ENCODE assay signal across 23 cellular contexts in the genomic region with DNA sequence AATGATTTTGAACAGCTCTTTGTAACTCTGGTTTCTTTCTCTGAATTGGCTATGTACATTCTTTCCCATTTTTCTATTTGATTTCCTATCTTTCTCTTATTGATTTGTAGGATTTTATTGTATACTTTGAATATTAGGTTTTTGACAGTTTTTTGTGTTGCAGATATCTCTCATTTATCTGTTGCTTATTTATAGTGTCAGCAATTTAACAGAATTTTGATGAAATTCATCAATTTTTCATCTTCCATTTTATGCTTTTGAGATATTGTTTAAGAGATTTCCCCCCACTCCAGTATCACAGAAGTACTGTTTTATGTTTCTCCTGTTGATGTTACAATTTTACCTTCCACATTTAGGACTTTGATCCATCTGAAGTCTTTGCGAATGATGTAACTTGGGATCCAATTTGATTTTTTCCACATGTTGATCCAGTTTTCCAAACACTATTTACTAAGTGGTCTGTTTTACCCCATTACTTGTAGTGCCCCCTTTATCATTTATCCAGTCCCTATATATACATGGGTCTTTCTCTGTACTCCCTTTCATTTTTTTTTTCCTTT. TPM values are rescaled to one million over a fixed set of nuclear protein-coding genes. Genes with fewer than 3 reads are reported as not detected.
DNase-seq lines count a peak whose midpoint lies in the region; ATAC-seq, FAIRE-seq and TF ChIP-seq lines count a peak whose summit lies in the region.
"Had no signal": no experiment of that assay in that cellular context is flagged by ENCODE, and none has a peak within 500 bp of the region (broad histone marks: within the 10 kb centered on the region; RNA-seq: fewer than 3 reads in every experiment).

No MANE protein-coding gene starts in this region.

- H3K4me2 ChIP-seq in IMR-90 (ENCODE audit: low read depth, low read length), result no peak overlapping the region
- no peak overlapping the region for H3K4me2 ChIP-seq in K562 (ENCODE audit: insufficient read depth, low read length)
- H3K4me2 ChIP-seq: A549; BLaER1 treated with 17β-estradiol and CSF1 and Interleukin-3, amounts not matched to agents 10 nM and 100 nM had no signal

- H3K79me1 ChIP-seq in IMR-90 (ENCODE audit: low read depth in 1 of 2, low read length in 2 of 2), result no peaks in the 10 kb centered on the region

- no peak overlapping the region for H3K4ac ChIP-seq in IMR-90 (ENCODE audit: low read depth, low read length)

- no peak overlapping the region for H2BK120ac ChIP-seq in IMR-90 (ENCODE audit: low read depth, low read length)

- H3K4me3 Mint-ChIP-seq in T-helper 2 cell treated with Interferon-gamma antibody and Interleukin-4, amounts not matched to agents 5 μg/mL and 100 μg/mL, for 36 hours, result no peak overlapping the region
- no peak overlapping the region for H3K4me3 Mint-ChIP-seq in stimulated activated naive B cell treated with anti-CD40 and anti-IgM and Interleukin-4, amounts not matched to agents 10 μg/mL and 1 μg/mL and 100 μg/mL, for 72 hours
- H3K4me3 Mint-ChIP-seq: B cell; CD4-positive, alpha-beta T cell; CD8-positive, alpha-beta T cell had no signal

- no peak overlapping the region for H3K56ac ChIP-seq in IMR-90 (ENCODE audit: extremely low read depth, insufficient read depth, low read length)

- in situ Hi-C loops in IMR-90 (cut with MboI; ENCODE audit: low sequenced_read_pairs), result no loop called here
- in situ Hi-C loops in K562 (cut with MboI), result no loop called here

- CTCF ChIA-PET in IMR-90 (lab: Yijun Ruan, JAX), result no interaction called here
- CTCF ChIA-PET in K562 (lab: Yijun Ruan, JAX; ENCODE audit: low intra/inter-chr PET ratio), result no interaction called here

- peaks cover 3% of the 10 kb centered on the region for H3K36me3 Mint-ChIP-seq in T-helper 2 cell treated with Interferon-gamma antibody and Interleukin-4, amounts not matched to agents 5 μg/mL and 100 μg/mL, for 36 hours (ENCODE audit: low read depth)
- peaks cover 0 to 2% of the 10 kb centered on the region in 2 donors for H3K36me3 Mint-ChIP-seq in stimulated activated naive B cell treated with anti-CD40 and anti-IgM and Interleukin-4, amounts not matched to agents 10 μg/mL and 1 μg/mL and 100 μg/mL, for 72 hours

- H3K9me3 ChIP-seq in IMR-90 (ENCODE audit: control insufficient read depth, insufficient read depth, low read length) (no peaks in the 10 kb centered on the region), K562 (replicated peaks; ENCODE audit: control insufficient read depth, insufficient read depth, low read depth, low read length) (no peaks in the 10 kb centered on the region)
- H3K9me3 ChIP-seq: Caco-2 had no signal

- no peak overlapping the region for H4K91ac ChIP-seq in IMR-90 (ENCODE audit: insufficient read depth, low read depth, low read length)

- TF ChIP-seq EP300 in K562 (IDR thresholded peaks at IDR 0.05; ENCODE audit: low read length), result no peak

- H3K27ac ChIP-seq in IMR-90 (ENCODE audit: insufficient read depth, low read length), result no peak overlapping the region
- H3K27ac ChIP-seq in K562 (ENCODE audit: extremely low read depth, low read depth, low read length), result no peak overlapping the region
- H3K27ac ChIP-seq: 22Rv1; A549; BLaER1 treated with 17β-estradiol and CSF1 and Interleukin-3, amounts not matched to agents 10 nM and 100 nM; C4-2B had no signal

- intact Hi-C loops in IMR-90 (cut with micrococcal nuclease), result no loop called here
- intact Hi-C loops in K562 (cut with micrococcal nuclease), result no loop called here

- H2AK9ac ChIP-seq in IMR-90 (replicated peaks; ENCODE audit: low read depth, low read length, poor library complexity), result no peak overlapping the region

- no peak overlapping the region for H4K5ac ChIP-seq in IMR-90 (ENCODE audit: low read depth, low read length)

- H2AFZ ChIP-seq in IMR-90 (replicated peaks; ENCODE audit: low read length, poor library complexity), result no peak overlapping the region
- no peak overlapping the region for H2AFZ ChIP-seq in K562 (ENCODE audit: low read depth, low read length)

- no peak overlapping the region for H3K23ac ChIP-seq in IMR-90 (ENCODE audit: low read depth, low read length)

- no peak overlapping the region for H3K18ac ChIP-seq in IMR-90 (ENCODE audit: low read depth, low read length)

- BruUV-seq in IMR-90 (replicated peaks; lab: Mats Ljungman, UMichigan) (no TSS peak), K562 (replicated peaks; lab: Mats Ljungman, UMichigan) (no TSS peak)

- H3K4me3 ChIP-seq in IMR-90 (ENCODE audit: insufficient read depth, low read depth, low read length) (no peak overlapping the region), K562 (no peak overlapping the region)
- H3K4me3 ChIP-seq: A549; BLaER1 treated with 17β-estradiol and CSF1 and Interleukin-3, amounts not matched to agents 10 nM and 100 nM had no signal

- H4K8ac ChIP-seq in IMR-90 (ENCODE audit: low read depth in 2 of 2, low read length in 2 of 2), result no peak overlapping the region

- H3K9me1 ChIP-seq in IMR-90 (ENCODE audit: insufficient read depth, low read length) (peaks cover 9% of the 10 kb centered on the region; the same call in 1 of the 2 replicates), K562 (ENCODE audit: control insufficient read depth, insufficient read depth, low read length) (peaks cover 3% of the 10 kb centered on the region)

- 100% methylated on average over 1 of the region's 1 CpG; no CpG with 5 or more reads in 1 of the 2 experiments for WGBS in IMR-90 (ENCODE audit: extremely low coverage in 2 of 2, insufficient read length in 1 of 2), 2 experiments
- WGBS in K562 (ENCODE audit: insufficient coverage, low coverage, missing lambda C conversion rate), result 100% methylated on average over 1 of the region's 1 CpG

- no peak for TF ChIP-seq CTCF in IMR-90 (conservative IDR thresholded peaks at IDR 0.05; ENCODE audit: low read depth, low read length)
- no peak for TF ChIP-seq CTCF in K562 (IDR thresholded peaks at IDR 0.05 in 2 of 3, conservative IDR thresholded peaks at IDR 0.05 in 1 of 3; ENCODE audit: insufficient read depth in 2 of 3, low read depth in 1 of 3, low read length in 3 of 3)

- H3K4me1 ChIP-seq in IMR-90 (ENCODE audit: control insufficient read depth, insufficient read depth, low read length), result no peaks in the 10 kb centered on the region
- H3K4me1 ChIP-seq in K562 (replicated peaks in 1 of 2; ENCODE audit: control insufficient read depth in 2 of 2, insufficient read depth in 2 of 2, low read length in 2 of 2), result no peaks in the 10 kb centered on the region
- H3K4me1 ChIP-seq: A549; BLaER1 treated with 17β-estradiol and CSF1 and Interleukin-3, amounts not matched to agents 10 nM and 100 nM; Caco-2 had no signal

- no peak overlapping the region for H2BK15ac ChIP-seq in IMR-90 (ENCODE audit: low read depth, low read length)

- no peak for FAIRE-seq in K562 (lab: Jason Lieb, UNC)
- FAIRE-seq: A549, D721Med, G401.6, GM12891, GM19239 had no signal

- no peaks in the 10 kb centered on the region for H3K79me2 ChIP-seq in K562 (ENCODE audit: control insufficient read depth, insufficient read depth, low read length)

- peaks cover 4% of the 10 kb centered on the region; the same call in 1 of the 2 replicates for H3K36me3 ChIP-seq in IMR-90 (ENCODE audit: control insufficient read depth, insufficient read depth, low read length)
- H3K36me3 ChIP-seq in K562 (ENCODE audit: control insufficient read depth, insufficient read depth, low read length), result peaks cover 73% of the 10 kb centered on the region

- no peaks in the 10 kb centered on the region for H3K9me3 Mint-ChIP-seq in T-helper 2 cell treated with Interferon-gamma antibody and Interleukin-4, amounts not matched to agents 5 μg/mL and 100 μg/mL, for 36 hours
- H3K9me3 Mint-ChIP-seq in stimulated activated naive B cell treated with anti-CD40 and anti-IgM and Interleukin-4, amounts not matched to agents 10 μg/mL and 1 μg/mL and 100 μg/mL, for 72 hours, result peaks cover 0 to 3% of the 10 kb centered on the region in 2 donors
- H3K9me3 Mint-ChIP-seq: CD4-positive, alpha-beta T cell; CD8-positive, alpha-beta T cell had no signal

- no peaks in the 10 kb centered on the region for H3K27me3 Mint-ChIP-seq in T-helper 2 cell treated with Interferon-gamma antibody and Interleukin-4, amounts not matched to agents 5 μg/mL and 100 μg/mL, for 36 hours (ENCODE audit: low read depth)
- H3K27me3 Mint-ChIP-seq in stimulated activated naive B cell treated with anti-CD40 and anti-IgM and Interleukin-4, amounts not matched to agents 10 μg/mL and 1 μg/mL and 100 μg/mL, for 72 hours, result no peaks in the 10 kb centered on the region
- H3K27me3 Mint-ChIP-seq: B cell; CD4-positive, alpha-beta T cell had no signal

- H3K9ac ChIP-seq in IMR-90 (ENCODE audit: low read depth, low read length) (no peak overlapping the region), K562 (ENCODE audit: insufficient read depth in 1 of 2, low read depth in 2 of 2, low read length in 2 of 2) (no peak overlapping the region)
- H3K9ac ChIP-seq: BLaER1 treated with 17β-estradiol and CSF1 and Interleukin-3, amounts not matched to agents 10 nM and 100 nM had no signal

- no peak overlapping the region for H2AK5ac ChIP-seq in IMR-90 (ENCODE audit: low read depth, low read length)

- TF ChIP-seq POLR2A in IMR-90 (IDR thresholded peaks at IDR 0.05; ENCODE audit: low read depth, low read length) (no peak), K562 (conservative IDR thresholded peaks at IDR 0.05) (no peak)

- TF ChIP-seq RAD21 in IMR-90 (IDR thresholded peaks at IDR 0.05; ENCODE audit: low read length) (no peak), K562 (CRISPR knock-in tag; conservative IDR thresholded peaks at IDR 0.05 in 1 of 2, IDR thresholded peaks at IDR 0.05 in 1 of 2) (no peak)

- H2BK5ac ChIP-seq in IMR-90 (ENCODE audit: low read depth, low read length, poor library complexity, severe bottlenecking), result no peak overlapping the region

- POLR2A ChIA-PET in IMR-90 (lab: Charles Lee; ENCODE audit: unreplicated experiment) (no interaction called here), K562 (lab: Yijun Ruan, JAX) (no interaction called here)

- no peak overlapping the region for H2BK20ac ChIP-seq in IMR-90 (ENCODE audit: low read depth, low read length)

- ATAC-seq in IMR-90 (ENCODE audit: low read depth) (no peak), K562 (no peak)
- no peak for ATAC-seq in stimulated activated naive B cell treated with anti-CD40 and anti-IgM and Interleukin-4, amounts not matched to agents 10 μg/mL and 1 μg/mL and 100 μg/mL, for 72 hours (replicated peaks)
- ATAC-seq: A549; CD8-positive, alpha-beta T cell had no signal

- H4K20me1 ChIP-seq in IMR-90 (ENCODE audit: insufficient read depth, low read length) (no peaks in the 10 kb centered on the region), K562 (replicated peaks; ENCODE audit: control insufficient read depth, insufficient read depth, low read length) (no peaks in the 10 kb centered on the region)
- H4K20me1 ChIP-seq: BLaER1 treated with 17β-estradiol and CSF1 and Interleukin-3, amounts not matched to agents 10 nM and 100 nM had no signal

- no peaks in the 10 kb centered on the region for H3K27me3 ChIP-seq in IMR-90 (ENCODE audit: control insufficient read depth, insufficient read depth, low read length)
- no peaks in the 10 kb centered on the region for H3K27me3 ChIP-seq in K562 (ENCODE audit: control insufficient read depth in 2 of 2, insufficient read depth in 2 of 2, low read length in 2 of 2)
- H3K27me3 ChIP-seq: BLaER1 treated with 17β-estradiol and CSF1 and Interleukin-3, amounts not matched to agents 10 nM and 100 nM had no signal

- peak overlapping the region; percentile 7 for H3K27ac Mint-ChIP-seq in T-helper 2 cell treated with Interferon-gamma antibody and Interleukin-4, amounts not matched to agents 5 μg/mL and 100 μg/mL, for 36 hours
- H3K27ac Mint-ChIP-seq in stimulated activated naive B cell treated with anti-CD40 and anti-IgM and Interleukin-4, amounts not matched to agents 10 μg/mL and 1 μg/mL and 100 μg/mL, for 72 hours, result peak overlapping the region; percentile 79
- H3K27ac Mint-ChIP-seq: B cell; CD4-positive, alpha-beta T cell; CD8-positive, alpha-beta T cell had no signal

- dilution Hi-C loops in IMR-90 (cut with HindIII; ENCODE audit: low sequenced_read_pairs, unreplicated experiment), result no loop called here

- no peak for DNase-seq in T-helper 2 cell treated with Interferon-gamma antibody and Interleukin-4, amounts not matched to agents 5 μg/mL and 100 μg/mL, for 36 hours (ENCODE audit: low spot score)
- DNase-seq in T-helper 2 cell, result no peak
- DNase-seq in IMR-90, result no peak
- no peak for DNase-seq in K562 (ENCODE audit: extremely low read depth in 1 of 4, low spot score in 3 of 4)
- no peak for DNase-seq in stimulated activated naive B cell treated with anti-CD40 and anti-IgM and Interleukin-4, amounts not matched to agents 10 μg/mL and 1 μg/mL and 100 μg/mL, for 72 hours
- no peak for DNase-seq in LoVo (ENCODE audit: low spot score)
- DNase-seq in NCI-H1092 treated with DMSO at 0.1 percent for 48 hours (lab: John Stamatoyannopoulos, UW), result no peak
- DNase-seq: AML-193; Caco-2; Calu3; CD4-positive, alpha-beta T cell; CD8-positive, alpha-beta T cell; DMS79 treated with DMSO at 0.1 percent for 48 hours; GF-D8 had no signal

- H3K4me1 Mint-ChIP-seq in T-helper 2 cell treated with Interferon-gamma antibody and Interleukin-4, amounts not matched to agents 5 μg/mL and 100 μg/mL, for 36 hours (ENCODE audit: low read depth), result no peaks in the 10 kb centered on the region
- H3K4me1 Mint-ChIP-seq in stimulated activated naive B cell treated with anti-CD40 and anti-IgM and Interleukin-4, amounts not matched to agents 10 μg/mL and 1 μg/mL and 100 μg/mL, for 72 hours, result no peaks in the 10 kb centered on the region
- H3K4me1 Mint-ChIP-seq: B cell had no signal

- H3K14ac ChIP-seq in IMR-90 (replicated peaks; ENCODE audit: low read depth, low read length), result no peak overlapping the region

RNA-seq across cellular contexts. Expression of gene XYLB, which starts 46.1 kb away (rescaled TPM):
- total RNA-seq in IMR-90 (2012; rRNA removed), result 2.5 and 3.0 TPM in 2 replicates
- 2.3 and 3.4 TPM in 2 replicates for polyA plus RNA-seq in IMR-90 (2012; rRNA removed)
- polyA plus RNA-seq in IMR-90 (2012; cell fraction: cytosol; rRNA removed), result 1.6 and 2.0 TPM in 2 replicates
- polyA plus RNA-seq in IMR-90 (2012; cell fraction: nucleus; rRNA removed; ENCODE audit: low replicate concordance), result 7.3 and 13.9 TPM in 2 replicates
- total RNA-seq in K562 (2011; cell fraction: chromatin; rRNA removed; ENCODE audit: low replicate concordance), result 148 and 195 TPM in 2 replicates
- 85.0 and 125 TPM in 2 replicates for total RNA-seq in K562 (2011; cell fraction: nucleolus; rRNA removed)
- 115 and 137 TPM in 2 replicates for total RNA-seq in K562 (2011; cell fraction: nucleoplasm; rRNA removed)
- 10.6 and 17.3 TPM in 2 replicates for total RNA-seq in K562 (2014; rRNA removed)
- total RNA-seq in K562 (2014; rRNA removed; fragmentation: Illumina TruSeq; extraction: Trizol), result 10.6 and 13.2 TPM in 2 replicates
- total RNA-seq in K562 (2015; rRNA removed; fragmentation: Illumina TruSeq; extraction: Trizol), result 12.5 and 14.6 TPM in 2 replicates
- total RNA-seq in K562 (2021), result 19.5 and 20.2 TPM in 2 replicates
- 12.7 and 15.1 TPM in 2 replicates for polyA plus RNA-seq in K562 (2011; rRNA removed)
- 9.9 and 11.6 TPM in 2 replicates for polyA plus RNA-seq in K562 (2011; cell fraction: cytosol; rRNA removed)
- 40.1 and 59.5 TPM in 2 replicates for polyA plus RNA-seq in K562 (2011; cell fraction: nucleus; rRNA removed)
- 11.7 and 15.5 TPM in 2 replicates for polyA plus RNA-seq in K562 (2012)
- 15.5 and 17.0 TPM in 2 replicates for polyA plus RNA-seq in K562 (2014; fragmentation: Illumina TruSeq; extraction: Trizol)
- polyA plus RNA-seq in K562 (2014; fragmentation: Nextera tagmentation; extraction: Ambion mirVana), result 1 to 10 TPM; 4.0 to 6.1 TPM
- 12.5 and 12.8 TPM in 2 replicates for polyA plus RNA-seq in K562 (2014; rRNA removed)
- polyA minus RNA-seq in K562 (2011; rRNA and poly(A)+ RNA removed), result 26.1 and 33.6 TPM in 2 replicates
- 9.7 and 11.9 TPM in 2 replicates for polyA minus RNA-seq in K562 (2011; cell fraction: cytosol; rRNA and poly(A)+ RNA removed)
- 43.8 and 54.1 TPM in 2 replicates for polyA minus RNA-seq in K562 (2011; cell fraction: nucleus; rRNA and poly(A)+ RNA removed)
